Comparison of ENCODE assay signal across 1 cellular context in genomic region chr12:100266163-100266801, GRCh38.
TF ChIP-seq lines count a peak whose summit lies in the region.

No MANE protein-coding gene starts in this region.

TF ChIP-seq in A549, 52 proteins besides CTCF, POLR2A, EP300 and RAD21:
- TF ChIP-seq REST (IDR thresholded peaks at IDR 0.05) (no peak), HOXA7 (CRISPR knock-in tag; IDR thresholded peaks at IDR 0.05) (no peak), MAZ (IDR thresholded peaks at IDR 0.05; ENCODE audit: borderline replicate concordance, low read depth, low read length) (no peak), HOXB5 (CRISPR knock-in tag; IDR thresholded peaks at IDR 0.05) (no peak), BCL3 (IDR thresholded peaks at IDR 0.05) (0 out of 3 replicates have a peak, but pooled peaks have one; percentile 3)
TF ChIP-seq in A549: peak in this region for 1.
